Comparison of ENCODE assay signal across 8 cellular contexts in genomic region chr21:34846601-34847112, GRCh38.
DNase-seq lines count a peak whose midpoint lies in the region; ATAC-seq, FAIRE-seq and TF ChIP-seq lines count a peak whose summit lies in the region.

No MANE protein-coding gene starts in this region.

- H3K27ac Mint-ChIP-seq in nephron progenitor cell = peak overlapping the region; percentile 96

- peak overlapping the region; percentile 11; the same call in 1 of the 2 replicates for H3K9ac ChIP-seq in BLaER1

- peak overlapping the region; percentile 21 for H3K4me2 ChIP-seq in BLaER1

- H3K4me3 Mint-ChIP-seq in nephron progenitor cell = peak overlapping the region; percentile 68

- no peak overlapping the region for H3K4me3 ChIP-seq in BLaER1
- no peak overlapping the region for H3K4me3 ChIP-seq in MG63
- no peak overlapping the region for H3K4me3 ChIP-seq in pancreas

- H3K36me3 ChIP-seq in BLaER1 (peaks cover 93% of the 10 kb centered on the region), MG63 (peaks cover 51% of the 10 kb centered on the region), pancreas (no peaks in the 10 kb centered on the region)

- intact Hi-C loops in pancreas (cut with DNase I) = no loop called here
- intact Hi-C loops in head of caudate nucleus (cut with DNase I) = no loop called here

- no peak for FAIRE-seq in pancreas (lab: Jason Lieb, UNC)

- H3K9me3 Mint-ChIP-seq in nephron progenitor cell = no peaks in the 10 kb centered on the region

- H3K4me1 ChIP-seq in BLaER1 (peaks cover 47% of the 10 kb centered on the region), pancreas (peaks cover 0 to 16% (median 0%) of the 10 kb centered on the region in 3 donors)

- ATAC-seq in pancreas = no peak

- no peak for TF ChIP-seq CTCF in nephron progenitor cell (IDR thresholded peaks at IDR 0.05)
- TF ChIP-seq CTCF in pancreas (IDR thresholded peaks at IDR 0.05) = no peak

- peaks cover 4% of the 10 kb centered on the region for H3K27me3 Mint-ChIP-seq in nephron progenitor cell (ENCODE audit: low read depth, poor library complexity)

- 72 to 77% methylated on average over 11 of the region's 11 CpGs for WGBS in pancreas, 2 donors

- H3K27me3 ChIP-seq in BLaER1 (no peaks in the 10 kb centered on the region), MG63 (no peaks in the 10 kb centered on the region), pancreas (no peaks in the 10 kb centered on the region)

- DNase-seq in MG63 = peak; percentile 53
- DNase-seq in dedifferentiated amniotic fluid mesenchymal stem cell (ENCODE audit: extremely low spot score) = peak; percentile 76
- peak; percentile 50 for DNase-seq in nephron progenitor cell
- DNase-seq in epidermal melanocyte (ENCODE audit: insufficient read length, low spot score) = no peak
- no peak for DNase-seq in pancreas
- no peak for DNase-seq in head of caudate nucleus
- no peak for DNase-seq in mesenteric fat pad (ENCODE audit: low spot score)

- H3K9me3 ChIP-seq in BLaER1 (no peaks in the 10 kb centered on the region), MG63 (no peaks in the 10 kb centered on the region), pancreas (no peaks in the 10 kb centered on the region)

- peaks cover 95% of the 10 kb centered on the region for H4K20me1 ChIP-seq in BLaER1

- H3K36me3 Mint-ChIP-seq in nephron progenitor cell (ENCODE audit: low read depth) = no peaks in the 10 kb centered on the region

- H3K27ac ChIP-seq in BLaER1 = peak overlapping the region; percentile 27; the same call in 1 of the 2 replicates
- H3K27ac ChIP-seq in pancreas = no peak overlapping the region

- peaks cover 53% of the 10 kb centered on the region for H3K4me1 Mint-ChIP-seq in nephron progenitor cell

Comparison
In these comparisons a context has a peak if more than half of its experiments do, and no peak if none do; other contexts are left out.
1. DNase-seq: peak in MG63 (single experiment), dedifferentiated amniotic fluid mesenchymal stem cell (single experiment) and nephron progenitor cell (single experiment); none in epidermal melanocyte (single experiment), pancreas (0 of 6), head of caudate nucleus (0 of 42) and mesenteric fat pad (single experiment).